In the genomic region with DNA sequence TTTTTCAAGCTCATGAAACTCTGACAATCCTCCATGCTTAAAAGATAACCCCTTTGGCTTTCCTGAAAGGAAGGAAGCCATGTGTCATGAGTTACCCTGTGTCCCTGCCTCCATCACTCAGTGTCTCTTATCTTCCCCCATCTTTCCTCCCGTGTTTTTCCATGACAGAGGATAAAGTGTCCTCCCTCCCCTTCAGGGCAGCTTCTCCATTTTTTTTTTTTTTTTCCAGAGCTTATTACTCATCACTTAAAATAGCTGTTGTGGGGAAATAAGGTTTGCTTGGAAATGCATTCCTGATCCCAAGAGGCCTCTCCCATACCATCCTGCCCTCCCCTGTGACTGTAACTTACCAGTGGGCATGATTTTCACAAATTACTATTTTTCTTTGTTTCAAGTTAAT, we compare ENCODE assay signal across 12 cellular contexts.
DNase-seq lines count a peak whose midpoint lies in the region; ATAC-seq, FAIRE-seq and TF ChIP-seq lines count a peak whose summit lies in the region.
"Had no signal": no experiment of that assay in that cellular context is flagged by ENCODE, and none has a peak within 500 bp of the region (broad histone marks: within the 10 kb centered on the region; RNA-seq: fewer than 3 reads in every experiment).

No MANE protein-coding gene starts in this region.

- in situ Hi-C loops in astrocyte of the spinal cord (cut with HindIII; ENCODE audit: low sequenced_read_pairs), result no loop called here

- peak; percentile 54 for DNase-seq in HS-27A (ENCODE audit: low read depth)
- DNase-seq in astrocyte of the spinal cord (ENCODE audit: low read depth, low spot score), result peak; percentile 26
- DNase-seq in islet precursor cell, result peak; percentile 58
- DNase-seq in urothelium cell line (ENCODE audit: low spot score), result peak; percentile 45
- DNase-seq: aorta, erythroblast, left ventricle myocardium superior, NCI-H1092 treated with DMSO at 0.1 percent for 48 hours had no signal

- ATAC-seq in HG03342 (IDR thresholded peaks at IDR 0.05; ENCODE audit: unreplicated experiment) (no peak), HG02885 (IDR thresholded peaks at IDR 0.05; ENCODE audit: poor library complexity, unreplicated experiment) (no peak), HG02970 (IDR thresholded peaks at IDR 0.05; ENCODE audit: low FRiP score, unreplicated experiment) (no peak)
- ATAC-seq: left ventricle myocardium superior had no signal

- no peak for FAIRE-seq in urothelium cell line (lab: Jason Lieb, UNC)

- TF ChIP-seq CTCF in astrocyte of the spinal cord (IDR thresholded peaks at IDR 0.05; ENCODE audit: low read depth, low read length), result no peak

- no peak overlapping the region for H3K4me3 ChIP-seq in astrocyte of the spinal cord (ENCODE audit: low read depth, low read length)
- H3K4me3 ChIP-seq: prostate gland had no signal
